In genomic region chr1:186974774-186975181, GRCh38 we compare ENCODE assay signal across 12 cellular contexts.
DNase-seq lines count a peak whose midpoint lies in the region; ATAC-seq and TF ChIP-seq lines count a peak whose summit lies in the region.
"Had no signal": no experiment of that assay in that cellular context is flagged by ENCODE, and none has a peak within 500 bp of the region (broad histone marks: within the 10 kb centered on the region; RNA-seq: fewer than 3 reads in every experiment).

No MANE protein-coding gene starts in this region.

- H3K9me3 Mint-ChIP-seq in chondrocyte (ENCODE audit: low read depth) = no peaks in the 10 kb centered on the region
- no peaks in the 10 kb centered on the region for H3K9me3 Mint-ChIP-seq in stimulated activated naive CD8-positive, alpha-beta T cell treated with anti-CD3 and anti-CD28 coated beads, Interleukin-15, amount 100 ng/mL, for 72 hours

- no peaks in the 10 kb centered on the region; the same call in 1 of the 2 replicates for H3K9me3 ChIP-seq in AG04450 (ENCODE audit: control insufficient read depth, insufficient read depth, low read length)
- H3K9me3 ChIP-seq in mucosa of descending colon = no peaks in the 10 kb centered on the region
- H3K9me3 ChIP-seq: psoas muscle had no signal

- no peaks in the 10 kb centered on the region for H3K4me1 ChIP-seq in mucosa of descending colon (ENCODE audit: low read depth)
- H3K4me1 ChIP-seq: psoas muscle had no signal

- ATAC-seq in mucosa of descending colon = peak; percentile 24
- no peak for ATAC-seq in stimulated activated naive CD8-positive, alpha-beta T cell treated with anti-CD3 and anti-CD28 coated beads, Interleukin-15, amount 100 ng/mL, for 72 hours
- ATAC-seq in GM21825 (IDR thresholded peaks at IDR 0.05; ENCODE audit: unreplicated experiment) = no peak
- ATAC-seq: psoas muscle had no signal

- CTCF ChIA-PET in AG04450 (lab: Charles Lee) = interaction anchor here (0.6 to 1.7 kb wide), 5 partner anchors 9 to 599 kb away, joined by 3 to 11 read pairs (median 3); partner anchors contain the start of genes ODR4 and TPR

- TF ChIP-seq CTCF in AG04450 (IDR thresholded peaks at IDR 0.05; ENCODE audit: low read depth, low read length) (no peak), chondrocyte (IDR thresholded peaks at IDR 0.05) (no peak), mucosa of descending colon (IDR thresholded peaks at IDR 0.05) (no peak)

- H3K27ac ChIP-seq in AG04450 (ENCODE audit: low read depth, low read length) = no peak overlapping the region
- H3K27ac ChIP-seq: psoas muscle had no signal

- DNase-seq in AG04450 (ENCODE audit: low read depth, low spot score) (peak; percentile 88), LHCN-M2 (ENCODE audit: low read depth) (peak; percentile 1), chondrocyte (ENCODE audit: low spot score) (no peak), mucosa of descending colon (no peak), SIG-M5 treated with dmso at 0.1 percent for 504 hours (lab: John Stamatoyannopoulos, UW; ENCODE audit: unreplicated experiment) (no peak), GM19238 (ENCODE audit: insufficient read length, low spot score) (no peak)
- no peak for DNase-seq in stimulated activated naive CD8-positive, alpha-beta T cell treated with anti-CD3 and anti-CD28 coated beads, Interleukin-15, amount 100 ng/mL, for 72 hours
- DNase-seq: CD4-positive, CD25-positive, alpha-beta regulatory T cell; central memory CD4-positive, alpha-beta T cell; NCI-H1694; psoas muscle had no signal

- peaks cover 8% of the 10 kb centered on the region for H3K4me1 Mint-ChIP-seq in chondrocyte (ENCODE audit: low read depth)
- no peaks in the 10 kb centered on the region for H3K4me1 Mint-ChIP-seq in stimulated activated naive CD8-positive, alpha-beta T cell treated with anti-CD3 and anti-CD28 coated beads, Interleukin-15, amount 100 ng/mL, for 72 hours

- H3K27me3 Mint-ChIP-seq in chondrocyte (ENCODE audit: low read depth) = peaks cover 4% of the 10 kb centered on the region
- peaks cover 39% of the 10 kb centered on the region for H3K27me3 Mint-ChIP-seq in stimulated activated naive CD8-positive, alpha-beta T cell treated with anti-CD3 and anti-CD28 coated beads, Interleukin-15, amount 100 ng/mL, for 72 hours
- H3K27me3 Mint-ChIP-seq: CD4-positive, CD25-positive, alpha-beta regulatory T cell had no signal

- no peak overlapping the region for H3K4me3 ChIP-seq in AG04450 (ENCODE audit: low read depth, low read length)
- H3K4me3 ChIP-seq in mucosa of descending colon = no peak overlapping the region
- H3K4me3 ChIP-seq: psoas muscle had no signal

- no peaks in the 10 kb centered on the region for H3K27me3 ChIP-seq in AG04450 (ENCODE audit: control insufficient read depth, insufficient read depth, low read length)

- intact Hi-C loops in mucosa of descending colon (cut with DNase I, micrococcal nuclease) = no loop called here

- POLR2A ChIA-PET in AG04450 (lab: Yijun Ruan, JAX) = interaction anchor here (0.6 to 1.1 kb wide), 3 partner anchors 8 to 16 kb away, joined by 4 to 6 read pairs (median 5); no protein-coding TSS in a partner anchor

- peak overlapping the region; percentile 37 for H3K27ac Mint-ChIP-seq in chondrocyte (ENCODE audit: unreplicated experiment)
- no peak overlapping the region for H3K27ac Mint-ChIP-seq in stimulated activated naive CD8-positive, alpha-beta T cell treated with anti-CD3 and anti-CD28 coated beads, Interleukin-15, amount 100 ng/mL, for 72 hours
- H3K27ac Mint-ChIP-seq: CD4-positive, CD25-positive, alpha-beta regulatory T cell had no signal

- no peaks in the 10 kb centered on the region for H3K36me3 Mint-ChIP-seq in chondrocyte (ENCODE audit: low read depth)
- H3K36me3 Mint-ChIP-seq: CD4-positive, CD25-positive, alpha-beta regulatory T cell had no signal

- H3K4me3 Mint-ChIP-seq in chondrocyte (ENCODE audit: unreplicated experiment) = no peak overlapping the region
- H3K4me3 Mint-ChIP-seq in stimulated activated naive CD8-positive, alpha-beta T cell treated with anti-CD3 and anti-CD28 coated beads, Interleukin-15, amount 100 ng/mL, for 72 hours = no peak overlapping the region
- H3K4me3 Mint-ChIP-seq: CD4-positive, CD25-positive, alpha-beta regulatory T cell had no signal

- H3K36me3 ChIP-seq in mucosa of descending colon (ENCODE audit: low read depth) = no peaks in the 10 kb centered on the region

Comparison
In these comparisons a context has a peak if more than half of its experiments do, and no peak if none do; other contexts are left out.
1. DNase-seq: peak in AG04450 (single experiment) and LHCN-M2 (single experiment); none in chondrocyte (single experiment), mucosa of descending colon (0 of 3), SIG-M5 treated with dmso at 0.1 percent for 504 hours (single experiment), stimulated activated naive CD8-positive, alpha-beta T cell treated with anti-CD3 and anti-CD28 coated beads, Interleukin-15, amount 100 ng/mL, for 72 hours (0 of 2) and GM19238 (single experiment).